In genomic region chr12:96520767-96521166, GRCh38 we compare ENCODE assay signal across 17 cellular contexts. TPM values are rescaled to one million over a fixed set of nuclear protein-coding genes. Genes with fewer than 3 reads are reported as not detected.
DNase-seq lines count a peak whose midpoint lies in the region; ATAC-seq and TF ChIP-seq lines count a peak whose summit lies in the region.
"Had no signal": no experiment of that assay in that cellular context is flagged by ENCODE, and none has a peak within 500 bp of the region (broad histone marks: within the 10 kb centered on the region; RNA-seq: fewer than 3 reads in every experiment).

No MANE protein-coding gene starts in this region.

- TF ChIP-seq EP300 in suprapubic skin (IDR thresholded peaks at IDR 0.05): no peak

- no peaks in the 10 kb centered on the region for H4K20me1 ChIP-seq in GM23248 (ENCODE audit: insufficient read depth)

- no peak for ATAC-seq in HG03565 (IDR thresholded peaks at IDR 0.05; ENCODE audit: unreplicated experiment)
- ATAC-seq: K562 had no signal

- H3K9me2 ChIP-seq in GM23248 (ENCODE audit: insufficient read depth): no peaks in the 10 kb centered on the region

- H2BK120ac ChIP-seq in mesenchymal stem cell (ENCODE audit: low read depth, low read length): no peak overlapping the region

- H3K23ac ChIP-seq in mesenchymal stem cell (ENCODE audit: low read length in 2 of 2): no peak overlapping the region

- no peak overlapping the region for H3K4ac ChIP-seq in mesenchymal stem cell (ENCODE audit: low read depth in 1 of 2, low read length in 2 of 2)

- WGBS in mesenchymal stem cell: 71% methylated on average over 1 of the region's 3 CpGs
- 65% methylated on average over 3 of the region's 3 CpGs for WGBS in suprapubic skin
- 90 to 92% methylated on average over 3 of the region's 3 CpGs for WGBS in GM23248 (ENCODE audit: low coverage in 1 of 2, low lambda C conversion rate in 2 of 2, missing lambda C conversion rate in 2 of 2), 2 experiments

- H3K9ac ChIP-seq in mesenchymal stem cell (ENCODE audit: low read length) (no peak overlapping the region), GM23248 (no peak overlapping the region)

- H3K79me1 ChIP-seq in mesenchymal stem cell (replicated peaks; ENCODE audit: low read length, poor library complexity, severe bottlenecking): no peaks in the 10 kb centered on the region

- H2AFZ ChIP-seq in mesenchymal stem cell (ENCODE audit: low read depth, low read length) (no peak overlapping the region), GM23248 (no peak overlapping the region)

- no peak overlapping the region for H2BK5ac ChIP-seq in mesenchymal stem cell (ENCODE audit: low read depth, low read length, poor library complexity, severe bottlenecking)

- in situ Hi-C loops in GM23248 (cut with MboI): loop anchor here (10.0 to 25.0 kb wide), 2 partner anchors 308 to 456 kb away; no protein-coding TSS in a partner anchor

- H4K91ac ChIP-seq in mesenchymal stem cell (ENCODE audit: low read length): no peak overlapping the region

- no peak overlapping the region for H3K4me2 ChIP-seq in mesenchymal stem cell (ENCODE audit: low read length, poor library complexity, severe bottlenecking)
- no peak overlapping the region for H3K4me2 ChIP-seq in GM23248 (ENCODE audit: unreplicated experiment)

- H3F3A ChIP-seq in GM23248 (ENCODE audit: insufficient read depth): no peaks in the 10 kb centered on the region

- no peaks in the 10 kb centered on the region; the same call in 1 of the 2 replicates for H3K79me2 ChIP-seq in GM23248 (ENCODE audit: insufficient read depth)

- DNase-seq in EH (ENCODE audit: low read depth) (peak; percentile 44), HT1080 (ENCODE audit: low read depth) (peak; percentile 20), dermis blood vessel endothelial cell (peak; percentile 41), mesenchymal stem cell (peak; percentile 30), suprapubic skin (ENCODE audit: low spot score in 2 of 2) (no peak), GM23248 (no peak), germinal center (ENCODE audit: low spot score) (no peak)
- DNase-seq: H9, NCI-H1105 treated with DMSO at 0.1 percent for 48 hours, NCI-H1694, NCI-H2081 treated with DMSO at 0.1 percent for 48 hours, NCI-H510A treated with DMSO at 0.1 percent for 48 hours, NCI-H774 had no signal

- H4K8ac ChIP-seq in mesenchymal stem cell (ENCODE audit: low read length): no peak overlapping the region

- H3K27me3 ChIP-seq in mesenchymal stem cell (ENCODE audit: control insufficient read depth in 1 of 2, insufficient read depth in 1 of 2, low read length in 2 of 2): no peaks in the 10 kb centered on the region
- H3K27me3 ChIP-seq in suprapubic skin: no peaks in the 10 kb centered on the region
- H3K27me3 ChIP-seq in GM23248 (replicated peaks; ENCODE audit: insufficient read depth): no peaks in the 10 kb centered on the region

- H3K27ac ChIP-seq in mesenchymal stem cell (ENCODE audit: low read length, poor library complexity, severe bottlenecking) (no peak overlapping the region), suprapubic skin (no peak overlapping the region), GM23248 (no peak overlapping the region)
- H3K27ac ChIP-seq: RWPE1 had no signal

- no peak overlapping the region for H2AK5ac ChIP-seq in mesenchymal stem cell (ENCODE audit: low read length, severe bottlenecking)

- H3K9me3 ChIP-seq in mesenchymal stem cell (ENCODE audit: control insufficient read depth, low read length) (no peaks in the 10 kb centered on the region), suprapubic skin (no peaks in the 10 kb centered on the region), GM23248 (ENCODE audit: low read depth) (no peaks in the 10 kb centered on the region)

- no peak overlapping the region for H3K4me3 ChIP-seq in mesenchymal stem cell (ENCODE audit: insufficient read depth in 1 of 2, low read depth in 1 of 2, low read length in 2 of 2)
- H3K4me3 ChIP-seq in suprapubic skin: no peak overlapping the region
- no peak overlapping the region for H3K4me3 ChIP-seq in GM23248
- H3K4me3 ChIP-seq: K562 had no signal

- no peak overlapping the region for H3K18ac ChIP-seq in mesenchymal stem cell (ENCODE audit: low read depth in 1 of 2, low read length in 2 of 2)

- no peak overlapping the region for H3K14ac ChIP-seq in mesenchymal stem cell (ENCODE audit: low read length in 2 of 2)

- TF ChIP-seq POLR2A in suprapubic skin (IDR thresholded peaks at IDR 0.05): no peak

- H3K36me3 ChIP-seq in mesenchymal stem cell (ENCODE audit: control insufficient read depth in 1 of 2, insufficient read depth in 2 of 2, low read depth in 1 of 2, low read length in 2 of 2): no peaks in the 10 kb centered on the region
- no peaks in the 10 kb centered on the region for H3K36me3 ChIP-seq in suprapubic skin
- H3K36me3 ChIP-seq in GM23248 (ENCODE audit: low read depth): no peaks in the 10 kb centered on the region

- no peaks in the 10 kb centered on the region for H3K4me1 ChIP-seq in mesenchymal stem cell (ENCODE audit: control insufficient read depth, insufficient read depth, low read depth, low read length)
- H3K4me1 ChIP-seq in suprapubic skin: no peaks in the 10 kb centered on the region
- 0 out of 2 replicates have a peak, but pooled peaks cover 5% of the 10 kb centered on the region for H3K4me1 ChIP-seq in GM23248 (ENCODE audit: insufficient read depth)

- no peak for TF ChIP-seq CTCF in suprapubic skin (IDR thresholded peaks at IDR 0.05)

- H2BK15ac ChIP-seq in mesenchymal stem cell (ENCODE audit: low read depth, poor library complexity, severe bottlenecking): no peak overlapping the region

- H2BK12ac ChIP-seq in mesenchymal stem cell (ENCODE audit: low read length in 2 of 2): no peak overlapping the region

RNA-seq across cellular contexts. Expression of gene CFAP54, which starts 31.4 kb away (rescaled TPM):
- total RNA-seq in HT1080 (2014; rRNA removed; shearing (Covaris generic)): 0.63 and 5.3 TPM in 2 replicates
- polyA plus RNA-seq in HT1080 (2015; cell fraction: cytosol; rRNA removed): 2.5 and 2.6 TPM in 2 replicates
- polyA plus RNA-seq in HT1080 (2015; cell fraction: nucleus; rRNA removed): 2.4 and 2.6 TPM in 2 replicates
- total RNA-seq in dermis blood vessel endothelial cell (8.3 and 13.1 TPM in 2 replicates), suprapubic skin (under 1 TPM in 1 of 4 donors, not detected in 3; 0.16 TPM)
- polyA plus RNA-seq in mesenchymal stem cell (2013, experiment 1 of 2): 0.88 TPM
- polyA plus RNA-seq in mesenchymal stem cell (2013, experiment 2 of 2): 0.74 TPM
- total RNA-seq in GM23248 (2014; rRNA removed; shearing (Covaris generic)): 0.32 and 2.0 TPM in 2 replicates
- polyA plus RNA-seq in GM23248 (2016; fragmentation: Nextera tagmentation; extraction: Ambion mirVana): 1.0 and 1.2 TPM in 2 replicates
- polyA plus RNA-seq: CD14-positive monocyte had no signal

Comparison
In these comparisons a context has a peak if more than half of its experiments do, and no peak if none do; other contexts are left out.
1. DNase-seq: peak in EH (single experiment), HT1080 (single experiment), dermis blood vessel endothelial cell (single experiment) and mesenchymal stem cell (single experiment); none in suprapubic skin (0 of 2), GM23248 (single experiment) and germinal center (single experiment).